8 cellular contexts compared by ENCODE assay signal in genomic region chr3:169772951-169773816, GRCh38. TPM values are rescaled to one million over a fixed set of nuclear protein-coding genes. Genes with fewer than 3 reads are reported as not detected.
A peak's percentile ranks its signal among the peaks of the same experiment; 100 is the strongest.
DNase-seq lines count a peak whose midpoint lies in the region; ATAC-seq, FAIRE-seq and TF ChIP-seq lines count a peak whose summit lies in the region.

MYNN (plus strand) TSS chr3:169773396; CDS start chr3:169774296, 900 bp downstream.

- H3K79me2 ChIP-seq in astrocyte (ENCODE audit: insufficient read depth, low read length): peaks cover 51% of the 10 kb centered on the region

- peak within 1 kb of the TSS; percentile 96 for H3K4me3 Mint-ChIP-seq in T-helper 2 cell treated with Interferon-gamma antibody and Interleukin-4, amounts not matched to agents 5 μg/mL and 100 μg/mL, for 36 hours
- H3K4me3 Mint-ChIP-seq in astrocyte (ENCODE audit: unreplicated experiment): peak within 1 kb of the TSS; percentile 97

- H3K27ac Mint-ChIP-seq in T-helper 2 cell treated with Interferon-gamma antibody and Interleukin-4, amounts not matched to agents 5 μg/mL and 100 μg/mL, for 36 hours: peak within 1 kb of the TSS; percentile 100
- peak within 1 kb of the TSS; percentile 98 for H3K27ac Mint-ChIP-seq in astrocyte (ENCODE audit: unreplicated experiment)

- H4K20me1 ChIP-seq in astrocyte (ENCODE audit: insufficient read depth, low read length): peaks cover 32% of the 10 kb centered on the region

- H3K4me1 Mint-ChIP-seq in T-helper 2 cell treated with Interferon-gamma antibody and Interleukin-4, amounts not matched to agents 5 μg/mL and 100 μg/mL, for 36 hours (ENCODE audit: low read depth): peaks cover 38% of the 10 kb centered on the region
- H3K4me1 Mint-ChIP-seq in astrocyte (ENCODE audit: low read depth, unreplicated experiment): peaks cover 12% of the 10 kb centered on the region

- peak within 1 kb of the TSS; percentile 90 for H3K4me2 ChIP-seq in astrocyte (ENCODE audit: low read length)

- peak; percentile 85 for ATAC-seq in GM18498 (IDR thresholded peaks at IDR 0.05; ENCODE audit: unreplicated experiment)
- peak; percentile 85 for ATAC-seq in HG02885 (IDR thresholded peaks at IDR 0.05; ENCODE audit: poor library complexity, unreplicated experiment)

- H3K9me3 Mint-ChIP-seq in T-helper 2 cell treated with Interferon-gamma antibody and Interleukin-4, amounts not matched to agents 5 μg/mL and 100 μg/mL, for 36 hours: no peaks in the 10 kb centered on the region
- H3K9me3 Mint-ChIP-seq in astrocyte (ENCODE audit: unreplicated experiment): no peaks in the 10 kb centered on the region

- peak within 1 kb of the TSS; percentile 96 for H3K9ac ChIP-seq in astrocyte (ENCODE audit: low read length)

- H3K27me3 ChIP-seq in astrocyte (ENCODE audit: insufficient read depth, low read length): no peaks in the 10 kb centered on the region

- H3K27ac ChIP-seq in astrocyte (ENCODE audit: low read depth, low read length): peak within 1 kb of the TSS; percentile 99

- H3K36me3 ChIP-seq in astrocyte (ENCODE audit: insufficient read depth, low read length): peaks cover 33% of the 10 kb centered on the region

- no peaks in the 10 kb centered on the region for H3K27me3 Mint-ChIP-seq in T-helper 2 cell treated with Interferon-gamma antibody and Interleukin-4, amounts not matched to agents 5 μg/mL and 100 μg/mL, for 36 hours (ENCODE audit: low read depth)
- H3K27me3 Mint-ChIP-seq in astrocyte (ENCODE audit: low read depth, unreplicated experiment): no peaks in the 10 kb centered on the region

- DNase-seq in NCI-H1930 (lab: John Stamatoyannopoulos, UW): peak; percentile 75 to 84
- DNase-seq in T-helper 2 cell treated with Interferon-gamma antibody and Interleukin-4, amounts not matched to agents 5 μg/mL and 100 μg/mL, for 36 hours (ENCODE audit: low spot score): peak; percentile 92
- DNase-seq in astrocyte (ENCODE audit: low read depth): peak; percentile 77
- peak; percentile 88 to 89 for DNase-seq in hippocampal formation (lab: John Stamatoyannopoulos, UW)
- peak; percentile 56 for DNase-seq in retinal pigment epithelial cell (ENCODE audit: low read depth)
- DNase-seq in HuH-7.5 (ENCODE audit: low spot score): no peak

- TF ChIP-seq CTCF in astrocyte (IDR thresholded peaks at IDR 0.05; ENCODE audit: insufficient read depth, low read depth, low read length): no peak
- TF ChIP-seq CTCF in retinal pigment epithelial cell (conservative IDR thresholded peaks at IDR 0.05; ENCODE audit: low read depth, low read length): peak; percentile 0

- peak; percentile 52 for FAIRE-seq in astrocyte (lab: Jason Lieb, UNC)

- peak within 1 kb of the TSS; percentile 84 for H2AFZ ChIP-seq in astrocyte (ENCODE audit: low read depth, low read length)

- H3K4me3 ChIP-seq in astrocyte (ENCODE audit: insufficient read depth, low read depth, low read length) (peak within 1 kb of the TSS; percentile 88), retinal pigment epithelial cell (ENCODE audit: low read length) (peak within 1 kb of the TSS; percentile 97)

- peaks cover 10% of the 10 kb centered on the region for H3K4me1 ChIP-seq in astrocyte (ENCODE audit: insufficient read depth, low read length)

- peaks cover 36% of the 10 kb centered on the region for H3K36me3 Mint-ChIP-seq in T-helper 2 cell treated with Interferon-gamma antibody and Interleukin-4, amounts not matched to agents 5 μg/mL and 100 μg/mL, for 36 hours (ENCODE audit: low read depth)
- H3K36me3 Mint-ChIP-seq in astrocyte (ENCODE audit: low read depth, unreplicated experiment): peaks cover 4% of the 10 kb centered on the region

- H3K9me3 ChIP-seq in astrocyte (ENCODE audit: insufficient read depth, low read depth, low read length): no peaks in the 10 kb centered on the region

RNA-seq across cellular contexts. Expression of gene MYNN, which starts in this region (rescaled TPM):
- total RNA-seq in astrocyte: 12.6 and 12.9 TPM in 2 replicates
